In the genomic region with DNA sequence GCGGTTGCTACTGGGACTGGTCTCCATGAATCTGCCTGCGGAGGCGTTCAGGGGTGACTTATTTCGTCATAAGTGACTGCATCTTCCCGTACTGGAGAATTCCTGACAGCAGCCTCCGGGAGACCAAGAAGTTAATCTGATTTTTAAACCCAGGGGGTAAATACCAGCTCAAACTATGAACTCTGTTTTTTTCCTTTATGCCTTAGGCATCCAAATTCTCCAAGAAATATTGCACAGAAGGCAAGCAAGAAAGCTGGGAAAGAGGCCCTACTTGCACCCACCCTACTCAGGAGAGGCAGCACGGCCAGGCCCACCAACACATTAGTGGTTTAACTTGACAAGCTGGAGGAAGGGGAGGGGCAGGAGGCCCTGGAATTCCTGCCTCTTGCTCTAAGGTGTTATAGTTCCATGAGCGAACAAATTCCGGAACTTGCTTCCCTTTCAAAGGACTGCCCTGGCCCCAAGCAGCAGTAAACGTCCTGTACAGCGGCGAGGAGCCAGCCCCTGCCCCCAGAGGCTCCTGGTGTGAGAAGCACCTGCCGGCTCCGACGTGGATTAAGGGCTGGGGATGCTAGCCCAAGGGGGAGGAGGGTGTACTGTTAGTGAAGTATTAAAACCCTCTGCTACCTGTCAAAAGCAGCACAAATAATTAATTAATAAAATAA, we compare ENCODE assay signal across 13 cellular contexts.
DNase-seq lines count a peak whose midpoint lies in the region; ATAC-seq, FAIRE-seq and TF ChIP-seq lines count a peak whose summit lies in the region.
"Had no signal": no experiment of that assay in that cellular context is flagged by ENCODE, and none has a peak within 500 bp of the region (broad histone marks: within the 10 kb centered on the region; RNA-seq: fewer than 3 reads in every experiment).

No MANE protein-coding gene starts in this region.

- H3K27me3 ChIP-seq in left ventricle myocardium inferior (ENCODE audit: low read depth) (no peaks in the 10 kb centered on the region), heart right ventricle (no peaks in the 10 kb centered on the region), endodermal cell (ENCODE audit: control insufficient read depth, insufficient read depth, low read length, poor library complexity, severe bottlenecking) (no peaks in the 10 kb centered on the region), spleen (replicated peaks in 1 of 7) (no peaks in the 10 kb centered on the region), ovary (no peaks in the 10 kb centered on the region)

- no peak for TF ChIP-seq EP300 in ovary (IDR thresholded peaks at IDR 0.05)

- H3K4me1 ChIP-seq in left ventricle myocardium inferior (peaks cover 27% of the 10 kb centered on the region), heart right ventricle (peaks cover 0 to 22% (median 8%) of the 10 kb centered on the region in 9 donors), endodermal cell (ENCODE audit: control insufficient read depth, insufficient read depth, low read length) (no peaks in the 10 kb centered on the region), spleen (peaks cover 0 to 35% (median 19%) of the 10 kb centered on the region in 6 donors), ovary (ENCODE audit: insufficient read depth) (peaks cover 2% of the 10 kb centered on the region)

- WGBS in heart right ventricle, 2 donors: 80 to 88% methylated on average over 15 of the region's 15 CpGs
- WGBS in endodermal cell (ENCODE audit: insufficient coverage in 1 of 2, insufficient read length in 1 of 2), 2 experiments: 85 to 89% methylated on average over 7 to 15 of the region's 15 CpGs
- WGBS in spleen, 5 donors: 69 to 86% (median 84%) methylated on average over 15 of the region's 15 CpGs
- 76 to 80% (median 80%) methylated on average over 15 of the region's 15 CpGs for WGBS in ovary, 3 donors

- TF ChIP-seq CTCF in left ventricle myocardium inferior (IDR thresholded peaks at IDR 0.05; ENCODE audit: borderline replicate concordance) (no peak), heart right ventricle (IDR thresholded peaks at IDR 0.05) (no peak), endodermal cell (conservative IDR thresholded peaks at IDR 0.05) (no peak), mesothelial cell of epicardium (IDR thresholded peaks at IDR 0.05; ENCODE audit: unreplicated experiment) (no peak), spleen (IDR thresholded peaks at IDR 0.05 in 8 of 11, conservative IDR thresholded peaks at IDR 0.05 in 3 of 11) (no peak), ovary (IDR thresholded peaks at IDR 0.05) (no peak)

- H3K36me3 ChIP-seq in left ventricle myocardium inferior (peaks cover 1% of the 10 kb centered on the region), heart right ventricle (peaks cover 0 to 68% (median 0%) of the 10 kb centered on the region in 9 donors), endodermal cell (ENCODE audit: control insufficient read depth, insufficient read depth, low read length) (peaks cover 37% of the 10 kb centered on the region), spleen (peaks cover 0 to 54% (median 5%) of the 10 kb centered on the region in 6 donors), ovary (no peaks in the 10 kb centered on the region)

- H3K4me3 Mint-ChIP-seq in endodermal cell (no peak overlapping the region), mesothelial cell of epicardium (no peak overlapping the region)
- H3K4me3 Mint-ChIP-seq: CD14-positive monocyte had no signal

- H3K27me3 Mint-ChIP-seq in endodermal cell (ENCODE audit: insufficient read depth) (no peaks in the 10 kb centered on the region), mesothelial cell of epicardium (ENCODE audit: low read depth) (no peaks in the 10 kb centered on the region)

- no peak overlapping the region for H3K9ac ChIP-seq in endodermal cell (ENCODE audit: extremely low read depth, low read length, poor library complexity, severe bottlenecking)

- H3K36me3 Mint-ChIP-seq in endodermal cell (ENCODE audit: low read depth) (peaks cover 22% of the 10 kb centered on the region), mesothelial cell of epicardium (peaks cover 35% of the 10 kb centered on the region)

- no peaks in the 10 kb centered on the region for H3K9me3 Mint-ChIP-seq in endodermal cell
- H3K9me3 Mint-ChIP-seq in mesothelial cell of epicardium: no peaks in the 10 kb centered on the region

- TF ChIP-seq POLR2A in spleen (IDR thresholded peaks at IDR 0.05) (no peak), GM12892 (IDR thresholded peaks at IDR 0.05; ENCODE audit: low read depth, low read length) (no peak), ovary (IDR thresholded peaks at IDR 0.05) (no peak)

- intact Hi-C loops in left ventricle myocardium inferior (cut with micrococcal nuclease): loop anchor here (5.0 kb wide), 1 partner anchor 40 kb away; no protein-coding TSS in a partner anchor
- intact Hi-C loops in heart right ventricle (cut with DNase I): loop anchor here in 6 of 10 donors (2.0 to 5.0 kb wide), 4 partner anchors 35 to 225 kb away; no protein-coding TSS in a partner anchor
- intact Hi-C loops in spleen (cut with DNase I; ENCODE audit: low total_unique reads): no loop called here
- intact Hi-C loops in ovary (cut with DNase I): loop anchor here in 1 of 4 donors (5.0 kb wide), 1 partner anchor 40 kb away; no protein-coding TSS in a partner anchor

- no peak for ATAC-seq in heart right ventricle

- H3K4me1 Mint-ChIP-seq in endodermal cell: peaks cover 4% of the 10 kb centered on the region
- H3K4me1 Mint-ChIP-seq in mesothelial cell of epicardium: peaks cover 11% of the 10 kb centered on the region

- H3K27ac ChIP-seq in left ventricle myocardium inferior (replicated peaks): peak overlapping the region; percentile 54
- H3K27ac ChIP-seq in heart right ventricle: no peak overlapping the region
- no peak overlapping the region for H3K27ac ChIP-seq in endodermal cell (ENCODE audit: low read depth, low read length)
- H3K27ac ChIP-seq in spleen: no peak overlapping the region
- H3K27ac ChIP-seq in ovary: no peak overlapping the region

- H3K9me3 ChIP-seq in left ventricle myocardium inferior (replicated peaks): no peaks in the 10 kb centered on the region
- H3K9me3 ChIP-seq in heart right ventricle: no peaks in the 10 kb centered on the region
- no peaks in the 10 kb centered on the region for H3K9me3 ChIP-seq in endodermal cell (ENCODE audit: control insufficient read depth, low read length)
- H3K9me3 ChIP-seq in spleen: no peaks in the 10 kb centered on the region
- no peaks in the 10 kb centered on the region for H3K9me3 ChIP-seq in ovary

- FAIRE-seq in GM12892 (lab: Jason Lieb, UNC): no peak

- H3K4me3 ChIP-seq in left ventricle myocardium inferior: no peak overlapping the region
- no peak overlapping the region for H3K4me3 ChIP-seq in heart right ventricle
- H3K4me3 ChIP-seq in endodermal cell (ENCODE audit: low read length): no peak overlapping the region
- no peak overlapping the region for H3K4me3 ChIP-seq in spleen
- H3K4me3 ChIP-seq in ovary: no peak overlapping the region

- peak overlapping the region; percentile 55 for H3K27ac Mint-ChIP-seq in endodermal cell
- peak overlapping the region; percentile 75 for H3K27ac Mint-ChIP-seq in mesothelial cell of epicardium

- no peak for DNase-seq in left ventricle myocardium inferior
- DNase-seq in heart right ventricle: no peak
- no peak for DNase-seq in endodermal cell
- DNase-seq in mesothelial cell of epicardium (ENCODE audit: low spot score in 2 of 2, unreplicated experiment in 2 of 2): no peak
- DNase-seq in spleen: peak; percentile 43
- no peak for DNase-seq in GM12892 (ENCODE audit: insufficient read length)
- no peak for DNase-seq in NCI-H82 treated with DMSO at 0.1 percent for 48 hours (lab: John Stamatoyannopoulos, UW; ENCODE audit: unreplicated experiment)
- no peak for DNase-seq in ovary
- DNase-seq: NCI-H1417 treated with DMSO at 0.1 percent for 48 hours, NCI-H2029 treated with DMSO at 0.1 percent for 48 hours, NCI-H510A, RPMI8226 had no signal
